Comparison of ENCODE assay signal across 17 cellular contexts in genomic region chr1:231278100-231278790, GRCh38. TPM values are rescaled to one million over a fixed set of nuclear protein-coding genes. Genes with fewer than 3 reads are reported as not detected.
A peak's percentile ranks its signal among the peaks of the same experiment; 100 is the strongest.
DNase-seq lines count a peak whose midpoint lies in the region; ATAC-seq and TF ChIP-seq lines count a peak whose summit lies in the region.
"Had no signal": no experiment of that assay in that cellular context is flagged by ENCODE, and none has a peak within 500 bp of the region (broad histone marks: within the 10 kb centered on the region; RNA-seq: fewer than 3 reads in every experiment).

No MANE protein-coding gene starts in this region.

- DNase-seq in DMS 273 (lab: John Stamatoyannopoulos, UW; ENCODE audit: unreplicated experiment) (peak; percentile 61), DMS 273 treated with DMSO at 0.1 percent for 48 hours (lab: John Stamatoyannopoulos, UW) (no peak), NCI-H2196 treated with DMSO at 0.1 percent for 48 hours (lab: John Stamatoyannopoulos, UW; ENCODE audit: unreplicated experiment) (peak; percentile 47), Right ventricle myocardium superior (peak; percentile 72), retinal pigment epithelial cell (ENCODE audit: low read depth) (peak; percentile 2), NCI-H345 treated with DMSO at 0.1 percent for 48 hours (lab: John Stamatoyannopoulos, UW; ENCODE audit: unreplicated experiment) (no peak), HFFc6 (no peak)
- DNase-seq: 8988T; activated CD4-positive, alpha-beta T cell treated with anti-CD3 and anti-CD28 coated beads, Interleukin-2, amount 50 U/mL, for 1 hour; activated naive CD8-positive, alpha-beta T cell treated with anti-CD3 and anti-CD28 coated beads for 36 hours; activated T-cell treated with anti-CD3 and anti-CD28 coated beads, Interleukin-2, amount 50 U/mL, for 1 hour; caudate nucleus; CD4-positive, alpha-beta memory T cell; immature natural killer cell; NCI-H1930; T-helper 9 cell had no signal

- H3K4me3 ChIP-seq in retinal pigment epithelial cell (ENCODE audit: low read length), result no peak overlapping the region

- H3K9me3 Mint-ChIP-seq in HFFc6, result no peaks in the 10 kb centered on the region
- H3K9me3 Mint-ChIP-seq: activated naive CD8-positive, alpha-beta T cell treated with anti-CD3 and anti-CD28 coated beads for 36 hours; CD4-positive, alpha-beta memory T cell; immature natural killer cell had no signal

- no peak for TF ChIP-seq CTCF in retinal pigment epithelial cell (conservative IDR thresholded peaks at IDR 0.05; ENCODE audit: low read depth, low read length)
- no peak for TF ChIP-seq CTCF in HFFc6 (IDR thresholded peaks at IDR 0.05)

- no peak overlapping the region; the same call in 1 of the 2 replicates for H3K27ac Mint-ChIP-seq in HFFc6
- H3K27ac Mint-ChIP-seq: activated naive CD8-positive, alpha-beta T cell treated with anti-CD3 and anti-CD28 coated beads for 36 hours; CD4-positive, alpha-beta memory T cell had no signal

- H3K4me1 Mint-ChIP-seq in HFFc6 (ENCODE audit: low read depth), result peaks cover 7% of the 10 kb centered on the region; the same call in 1 of the 2 replicates
- H3K4me1 Mint-ChIP-seq: immature natural killer cell had no signal

- H3K36me3 Mint-ChIP-seq in HFFc6 (ENCODE audit: low read depth), result peaks cover 32% of the 10 kb centered on the region

- peaks cover 3% of the 10 kb centered on the region; the same call in 1 of the 2 replicates for H3K27me3 Mint-ChIP-seq in HFFc6 (ENCODE audit: insufficient read depth)
- H3K27me3 Mint-ChIP-seq: activated naive CD8-positive, alpha-beta T cell treated with anti-CD3 and anti-CD28 coated beads for 36 hours; CD4-positive, alpha-beta memory T cell had no signal

- no peak overlapping the region for H3K4me3 Mint-ChIP-seq in HFFc6
- H3K4me3 Mint-ChIP-seq: activated naive CD8-positive, alpha-beta T cell treated with anti-CD3 and anti-CD28 coated beads for 36 hours; CD4-positive, alpha-beta memory T cell; immature natural killer cell had no signal

- peak; percentile 96 for ATAC-seq in Right ventricle myocardium superior (ENCODE audit: poor library complexity)
- no peak for ATAC-seq in GM21390 (IDR thresholded peaks at IDR 0.05; ENCODE audit: unreplicated experiment)

- intact Hi-C loops in Right ventricle myocardium superior (cut with DNase I), result no loop called here

RNA-seq across cellular contexts. Expression of gene GNPAT, which starts 37.2 kb away (rescaled TPM):
- total RNA-seq in Right ventricle myocardium superior, result 61.0 TPM
- total RNA-seq in HFFc6 (2021; fragmentation: NEBNext Ultra II Directional; extraction: Animal tissue kit (Norgen Biotek cat#: 25700)), result 10 to 100 TPM; 32.5 to 37.2 (median 34.8) TPM

RNA-seq across cellular contexts. Expression of gene EXOC8, which starts 59.4 kb away (rescaled TPM):
- total RNA-seq in Right ventricle myocardium superior, result 10.7 TPM
- 10 to 100 TPM; 12.3 to 14.8 (median 14.2) TPM for total RNA-seq in HFFc6 (2021; fragmentation: NEBNext Ultra II Directional; extraction: Animal tissue kit (Norgen Biotek cat#: 25700))

RNA-seq across cellular contexts. Expression of gene SPRTN, which starts 59.8 kb away (rescaled TPM):
- 6.9 TPM for total RNA-seq in Right ventricle myocardium superior
- 10 to 100 TPM in 4 of 6 experiments, 1 to 10 TPM in 2; 8.4 to 12.6 (median 10.4) TPM for total RNA-seq in HFFc6 (2021; fragmentation: NEBNext Ultra II Directional; extraction: Animal tissue kit (Norgen Biotek cat#: 25700))

Comparison
In these comparisons a context has a peak if more than half of its experiments do, and no peak if none do; other contexts are left out.
1. DNase-seq: peak in DMS 273 (single experiment), NCI-H2196 treated with DMSO at 0.1 percent for 48 hours (single experiment), Right ventricle myocardium superior (single experiment) and retinal pigment epithelial cell (single experiment); none in DMS 273 treated with DMSO at 0.1 percent for 48 hours (single experiment), NCI-H345 treated with DMSO at 0.1 percent for 48 hours (single experiment) and HFFc6 (single experiment).